In the genomic region with DNA sequence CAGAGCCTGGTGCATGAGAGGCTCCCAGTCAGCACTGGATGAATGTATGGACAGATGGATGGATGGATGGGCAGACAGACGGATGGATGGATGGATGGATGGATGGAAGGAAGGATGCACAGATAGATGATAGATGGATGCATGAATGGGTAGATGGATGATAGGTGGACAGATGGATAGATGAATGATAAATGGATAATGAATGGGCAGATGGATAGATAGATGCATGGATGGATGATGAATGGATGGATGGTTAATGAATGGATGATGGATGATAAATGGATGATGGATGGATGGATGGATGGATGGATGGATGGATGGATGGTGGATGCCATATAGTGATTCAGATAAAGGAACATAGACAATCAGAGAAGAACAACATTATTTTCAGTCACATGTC, we compare ENCODE assay signal across 3 cellular contexts.
A peak's percentile ranks its signal among the peaks of the same experiment; 100 is the strongest.
TF ChIP-seq lines count a peak whose summit lies in the region.

No MANE protein-coding gene starts in this region.

TF ChIP-seq in HEK293T, 16 proteins besides CTCF, POLR2A, EP300 and RAD21:
- TF ChIP-seq, protein P1, sequence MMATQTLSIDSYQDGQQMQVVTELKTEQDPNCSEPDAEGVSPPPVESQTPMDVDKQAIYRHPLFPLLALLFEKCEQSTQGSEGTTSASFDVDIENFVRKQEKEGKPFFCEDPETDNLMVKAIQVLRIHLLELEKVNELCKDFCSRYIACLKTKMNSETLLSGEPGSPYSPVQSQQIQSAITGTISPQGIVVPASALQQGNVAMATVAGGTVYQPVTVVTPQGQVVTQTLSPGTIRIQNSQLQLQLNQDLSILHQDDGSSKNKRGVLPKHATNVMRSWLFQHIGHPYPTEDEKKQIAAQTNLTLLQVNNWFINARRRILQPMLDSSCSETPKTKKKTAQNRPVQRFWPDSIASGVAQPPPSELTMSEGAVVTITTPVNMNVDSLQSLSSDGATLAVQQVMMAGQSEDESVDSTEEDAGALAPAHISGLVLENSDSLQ (IDR thresholded peaks at IDR 0.05) = peak; percentile 10; the same call in 1 of the 2 replicates
- TF ChIP-seq LEF1 (IDR thresholded peaks at IDR 0.05; ENCODE audit: borderline replicate concordance) = no peak

TF ChIP-seq in H1, 55 proteins besides CTCF, POLR2A, EP300 and RAD21 (continued from another document):
- no peak for TF ChIP-seq YY1 (IDR thresholded peaks at IDR 0.05; ENCODE audit: low read depth, low read length)
- TF ChIP-seq BCL11A (IDR thresholded peaks at IDR 0.05; ENCODE audit: low read depth in 2 of 2, low read length in 2 of 2) = no peak
- no peak for TF ChIP-seq SIRT6 (IDR thresholded peaks at IDR 0.05; ENCODE audit: low read length)
- no peak for TF ChIP-seq GTF2F1 (IDR thresholded peaks at IDR 0.05; ENCODE audit: borderline replicate concordance, low read depth, low read length)
- no peak for TF ChIP-seq NANOG (IDR thresholded peaks at IDR 0.05; ENCODE audit: insufficient read depth, low read depth, low read length, poor library complexity, severe bottlenecking)
- TF ChIP-seq, protein P2, sequence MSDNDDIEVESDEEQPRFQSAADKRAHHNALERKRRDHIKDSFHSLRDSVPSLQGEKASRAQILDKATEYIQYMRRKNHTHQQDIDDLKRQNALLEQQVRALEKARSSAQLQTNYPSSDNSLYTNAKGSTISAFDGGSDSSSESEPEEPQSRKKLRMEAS (IDR thresholded peaks at IDR 0.05) = no peak
- TF ChIP-seq CBX8 (IDR thresholded peaks at IDR 0.05; ENCODE audit: borderline replicate concordance, low read depth, low read length) = no peak
- TF ChIP-seq, protein P3, sequence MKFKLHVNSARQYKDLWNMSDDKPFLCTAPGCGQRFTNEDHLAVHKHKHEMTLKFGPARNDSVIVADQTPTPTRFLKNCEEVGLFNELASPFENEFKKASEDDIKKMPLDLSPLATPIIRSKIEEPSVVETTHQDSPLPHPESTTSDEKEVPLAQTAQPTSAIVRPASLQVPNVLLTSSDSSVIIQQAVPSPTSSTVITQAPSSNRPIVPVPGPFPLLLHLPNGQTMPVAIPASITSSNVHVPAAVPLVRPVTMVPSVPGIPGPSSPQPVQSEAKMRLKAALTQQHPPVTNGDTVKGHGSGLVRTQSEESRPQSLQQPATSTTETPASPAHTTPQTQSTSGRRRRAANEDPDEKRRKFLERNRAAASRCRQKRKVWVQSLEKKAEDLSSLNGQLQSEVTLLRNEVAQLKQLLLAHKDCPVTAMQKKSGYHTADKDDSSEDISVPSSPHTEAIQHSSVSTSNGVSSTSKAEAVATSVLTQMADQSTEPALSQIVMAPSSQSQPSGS (IDR thresholded peaks at IDR 0.05; ENCODE audit: low read length) = no peak
- TF ChIP-seq, protein P4, sequence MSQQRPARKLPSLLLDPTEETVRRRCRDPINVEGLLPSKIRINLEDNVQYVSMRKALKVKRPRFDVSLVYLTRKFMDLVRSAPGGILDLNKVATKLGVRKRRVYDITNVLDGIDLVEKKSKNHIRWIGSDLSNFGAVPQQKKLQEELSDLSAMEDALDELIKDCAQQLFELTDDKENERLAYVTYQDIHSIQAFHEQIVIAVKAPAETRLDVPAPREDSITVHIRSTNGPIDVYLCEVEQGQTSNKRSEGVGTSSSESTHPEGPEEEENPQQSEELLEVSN (IDR thresholded peaks at IDR 0.05) = no peak
- TF ChIP-seq CREB1 (IDR thresholded peaks at IDR 0.05) = no peak
- TF ChIP-seq TAF1 (IDR thresholded peaks at IDR 0.05; ENCODE audit: low read depth, low read length) = no peak

TF ChIP-seq in WTC11, 78 proteins besides CTCF, POLR2A, EP300 and RAD21 (continued from another document):
- TF ChIP-seq, protein P5, sequence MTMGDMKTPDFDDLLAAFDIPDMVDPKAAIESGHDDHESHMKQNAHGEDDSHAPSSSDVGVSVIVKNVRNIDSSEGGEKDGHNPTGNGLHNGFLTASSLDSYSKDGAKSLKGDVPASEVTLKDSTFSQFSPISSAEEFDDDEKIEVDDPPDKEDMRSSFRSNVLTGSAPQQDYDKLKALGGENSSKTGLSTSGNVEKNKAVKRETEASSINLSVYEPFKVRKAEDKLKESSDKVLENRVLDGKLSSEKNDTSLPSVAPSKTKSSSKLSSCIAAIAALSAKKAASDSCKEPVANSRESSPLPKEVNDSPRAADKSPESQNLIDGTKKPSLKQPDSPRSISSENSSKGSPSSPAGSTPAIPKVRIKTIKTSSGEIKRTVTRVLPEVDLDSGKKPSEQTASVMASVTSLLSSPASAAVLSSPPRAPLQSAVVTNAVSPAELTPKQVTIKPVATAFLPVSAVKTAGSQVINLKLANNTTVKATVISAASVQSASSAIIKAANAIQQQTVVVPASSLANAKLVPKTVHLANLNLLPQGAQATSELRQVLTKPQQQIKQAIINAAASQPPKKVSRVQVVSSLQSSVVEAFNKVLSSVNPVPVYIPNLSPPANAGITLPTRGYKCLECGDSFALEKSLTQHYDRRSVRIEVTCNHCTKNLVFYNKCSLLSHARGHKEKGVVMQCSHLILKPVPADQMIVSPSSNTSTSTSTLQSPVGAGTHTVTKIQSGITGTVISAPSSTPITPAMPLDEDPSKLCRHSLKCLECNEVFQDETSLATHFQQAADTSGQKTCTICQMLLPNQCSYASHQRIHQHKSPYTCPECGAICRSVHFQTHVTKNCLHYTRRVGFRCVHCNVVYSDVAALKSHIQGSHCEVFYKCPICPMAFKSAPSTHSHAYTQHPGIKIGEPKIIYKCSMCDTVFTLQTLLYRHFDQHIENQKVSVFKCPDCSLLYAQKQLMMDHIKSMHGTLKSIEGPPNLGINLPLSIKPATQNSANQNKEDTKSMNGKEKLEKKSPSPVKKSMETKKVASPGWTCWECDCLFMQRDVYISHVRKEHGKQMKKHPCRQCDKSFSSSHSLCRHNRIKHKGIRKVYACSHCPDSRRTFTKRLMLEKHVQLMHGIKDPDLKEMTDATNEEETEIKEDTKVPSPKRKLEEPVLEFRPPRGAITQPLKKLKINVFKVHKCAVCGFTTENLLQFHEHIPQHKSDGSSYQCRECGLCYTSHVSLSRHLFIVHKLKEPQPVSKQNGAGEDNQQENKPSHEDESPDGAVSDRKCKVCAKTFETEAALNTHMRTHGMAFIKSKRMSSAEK (CRISPR knock-in tag; IDR thresholded peaks at IDR 0.05; ENCODE audit: borderline replicate concordance) = no peak
- TF ChIP-seq OVOL2 (CRISPR knock-in tag; IDR thresholded peaks at IDR 0.05; ENCODE audit: borderline replicate concordance) = no peak
- TF ChIP-seq, protein P6, sequence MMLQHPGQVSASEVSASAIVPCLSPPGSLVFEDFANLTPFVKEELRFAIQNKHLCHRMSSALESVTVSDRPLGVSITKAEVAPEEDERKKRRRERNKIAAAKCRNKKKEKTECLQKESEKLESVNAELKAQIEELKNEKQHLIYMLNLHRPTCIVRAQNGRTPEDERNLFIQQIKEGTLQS (CRISPR knock-in tag; conservative IDR thresholded peaks at IDR 0.05) = no peak
- no peak for TF ChIP-seq KAT7 (CRISPR knock-in tag; IDR thresholded peaks at IDR 0.05; ENCODE audit: borderline replicate concordance)
- TF ChIP-seq, protein P7, sequence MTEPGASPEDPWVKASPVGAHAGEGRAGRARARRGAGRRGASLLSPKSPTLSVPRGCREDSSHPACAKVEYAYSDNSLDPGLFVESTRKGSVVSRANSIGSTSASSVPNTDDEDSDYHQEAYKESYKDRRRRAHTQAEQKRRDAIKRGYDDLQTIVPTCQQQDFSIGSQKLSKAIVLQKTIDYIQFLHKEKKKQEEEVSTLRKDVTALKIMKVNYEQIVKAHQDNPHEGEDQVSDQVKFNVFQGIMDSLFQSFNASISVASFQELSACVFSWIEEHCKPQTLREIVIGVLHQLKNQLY (CRISPR knock-in tag; IDR thresholded peaks at IDR 0.05) = no peak
- TF ChIP-seq NFE2L1 (CRISPR knock-in tag; IDR thresholded peaks at IDR 0.05) = no peak
- no peak for TF ChIP-seq NR2C2 (CRISPR knock-in tag; IDR thresholded peaks at IDR 0.05)
- TF ChIP-seq SMAD4 (CRISPR knock-in tag; IDR thresholded peaks at IDR 0.05) = no peak
- no peak for TF ChIP-seq ZNF121 (CRISPR knock-in tag; IDR thresholded peaks at IDR 0.05)
- no peak for TF ChIP-seq TEAD4 (CRISPR knock-in tag; IDR thresholded peaks at IDR 0.05)
- TF ChIP-seq, protein P8, sequence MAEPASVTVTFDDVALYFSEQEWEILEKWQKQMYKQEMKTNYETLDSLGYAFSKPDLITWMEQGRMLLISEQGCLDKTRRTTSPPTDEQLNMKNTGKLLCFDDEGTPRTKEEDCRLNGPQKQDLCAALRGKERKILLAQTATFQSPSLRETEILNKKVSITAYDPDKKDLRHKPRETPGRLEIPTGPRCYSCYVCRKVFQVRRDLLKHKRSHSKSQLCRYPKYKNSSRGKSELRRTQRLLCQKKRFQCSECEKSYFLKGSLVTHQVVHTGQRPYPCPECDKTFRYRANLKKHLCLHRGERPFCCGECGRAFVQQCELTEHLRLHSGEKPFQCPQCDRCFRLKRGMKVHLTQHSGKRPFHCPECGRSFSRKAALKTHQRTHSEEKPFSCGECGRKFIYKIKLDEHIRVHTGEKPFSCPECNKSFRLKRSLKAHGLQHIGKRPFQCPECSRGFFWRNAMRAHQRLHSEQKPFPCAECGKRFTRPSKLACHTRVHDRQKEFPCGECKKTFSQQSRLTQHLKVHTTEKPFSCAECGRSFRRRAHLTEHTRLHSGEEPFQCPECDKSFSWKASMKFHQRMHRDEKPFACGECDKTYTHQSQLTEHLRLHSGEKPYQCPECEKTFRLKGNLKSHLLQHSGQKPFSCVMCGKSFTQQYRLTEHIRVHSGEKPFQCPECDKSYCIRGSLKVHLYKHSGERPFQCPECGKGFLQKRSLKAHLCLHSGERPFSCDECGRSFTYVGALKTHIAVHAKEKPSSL (CRISPR knock-in tag; conservative IDR thresholded peaks at IDR 0.05) = no peak
